16 cellular contexts compared by ENCODE assay signal in genomic region chr2:54964271-54964670, GRCh38.
DNase-seq lines count a peak whose midpoint lies in the region; ATAC-seq and TF ChIP-seq lines count a peak whose summit lies in the region.
"Had no signal": no experiment of that assay in that cellular context is flagged by ENCODE, and none has a peak within 500 bp of the region (broad histone marks: within the 10 kb centered on the region; RNA-seq: fewer than 3 reads in every experiment).

No MANE protein-coding gene starts in this region.

- H3K9me3 ChIP-seq in PC-3 (ENCODE audit: low read length) (no peaks in the 10 kb centered on the region), mammary epithelial cell (replicated peaks; ENCODE audit: insufficient read depth, low read length) (no peaks in the 10 kb centered on the region)

- peak; percentile 25 for DNase-seq in Daoy (ENCODE audit: low read depth)
- DNase-seq in PC-3: peak; percentile 40
- DNase-seq in mammary epithelial cell: peak; percentile 32
- no peak for DNase-seq in neural crest cell (ENCODE audit: low read depth, low spot score)
- DNase-seq in COLO668 (lab: John Stamatoyannopoulos, UW; ENCODE audit: unreplicated experiment): no peak
- DNase-seq in HT-29 (ENCODE audit: low spot score): no peak
- DNase-seq: activated CD4-positive, alpha-beta T cell treated with anti-CD3 and anti-CD28 coated beads, Interleukin-2, amount 10 ng/mL, durations not matched to agents 7 days and 5 days; activated effector memory CD4-positive, alpha-beta T cell treated with Interleukin-2 at 50 U/mL for 16 hours; mesendoderm; NCI-H1417 treated with DMSO at 0.1 percent for 48 hours; NCI-H526; nephron progenitor cell; SHP77; stimulated activated CD4-positive, alpha-beta T cell treated with anti-CD3 and anti-CD28 coated beads, Interleukin-2, amount 100 ng/mL, for 24 hours; stimulated activated naive CD4-positive, alpha-beta T cell had no signal

- peak overlapping the region; percentile 20 for H3K4me3 Mint-ChIP-seq in neural crest cell
- no peak overlapping the region for H3K4me3 Mint-ChIP-seq in activated T-helper 17 cell treated with anti-CD3 and anti-CD28 coated beads, Interleukin-2, amount 50 U/mL, for 72 hours
- H3K4me3 Mint-ChIP-seq: activated CD4-positive, alpha-beta T cell treated with anti-CD3 and anti-CD28 coated beads, Interleukin-2, amount 10 ng/mL, durations not matched to agents 7 days and 5 days; nephron progenitor cell had no signal

- no peaks in the 10 kb centered on the region for H3K9me2 ChIP-seq in PC-3 (replicated peaks; ENCODE audit: low read length)

- peaks cover 33% of the 10 kb centered on the region for H3K36me3 Mint-ChIP-seq in neural crest cell (ENCODE audit: low read depth)
- H3K36me3 Mint-ChIP-seq in activated T-helper 17 cell treated with anti-CD3 and anti-CD28 coated beads, Interleukin-2, amount 50 U/mL, for 72 hours (ENCODE audit: low read depth): peaks cover under 1% of the 10 kb centered on the region

- no peak for TF ChIP-seq CTCF in PC-3 (conservative IDR thresholded peaks at IDR 0.05; ENCODE audit: low read depth, low read length)
- TF ChIP-seq CTCF in mammary epithelial cell (conservative IDR thresholded peaks at IDR 0.05 in 1 of 2, IDR thresholded peaks at IDR 0.05 in 1 of 2; ENCODE audit: extremely low read depth in 1 of 2, insufficient read depth in 1 of 2, low read depth in 1 of 2, low read length in 2 of 2): no peak
- TF ChIP-seq CTCF in neural crest cell (conservative IDR thresholded peaks at IDR 0.05): no peak

- POLR2A ChIA-PET in PC-3 (lab: Charles Lee; ENCODE audit: unreplicated experiment): no interaction called here

- ATAC-seq in PC-3: peak; percentile 31; the same call in 1 of the 2 replicates
- ATAC-seq in activated T-helper 17 cell treated with anti-CD3 and anti-CD28 coated beads, Interleukin-2, amount 50 U/mL, for 72 hours (replicated peaks): no peak

- BruUV-seq in PC-3 (replicated peaks; lab: Mats Ljungman, UMichigan) (no TSS peak), mammary epithelial cell (replicated peaks; lab: Mats Ljungman, UMichigan) (no TSS peak)

- H2AFZ ChIP-seq in PC-3 (ENCODE audit: low read length) (no peak overlapping the region), mammary epithelial cell (ENCODE audit: low read depth, low read length) (no peak overlapping the region)

- H3K9ac ChIP-seq in PC-3 (ENCODE audit: low read length): no peak overlapping the region
- no peak overlapping the region for H3K9ac ChIP-seq in mammary epithelial cell (ENCODE audit: insufficient read depth, low read length)

- H3K4me1 Mint-ChIP-seq in neural crest cell: peaks cover 35% of the 10 kb centered on the region
- peaks cover 25% of the 10 kb centered on the region for H3K4me1 Mint-ChIP-seq in activated T-helper 17 cell treated with anti-CD3 and anti-CD28 coated beads, Interleukin-2, amount 50 U/mL, for 72 hours

- 54% methylated on average over 8 of the region's 8 CpGs for WGBS in mammary epithelial cell (ENCODE audit: low coverage, missing lambda C conversion rate)

- H3K27ac ChIP-seq in PC-3 (ENCODE audit: low read length): peak overlapping the region; percentile 24; the same call in 1 of the 2 replicates
- H3K27ac ChIP-seq in mammary epithelial cell (ENCODE audit: insufficient read depth, low read depth, low read length): no peak overlapping the region

- H3K36me3 ChIP-seq in PC-3 (ENCODE audit: low read depth, low read length) (peaks cover 9% of the 10 kb centered on the region; the same call in 1 of the 2 replicates), mammary epithelial cell (ENCODE audit: insufficient read depth, low read length) (peaks cover 5% of the 10 kb centered on the region)

- no peaks in the 10 kb centered on the region for H4K20me1 ChIP-seq in PC-3 (ENCODE audit: low read length)
- H4K20me1 ChIP-seq in mammary epithelial cell (ENCODE audit: insufficient read depth, low read length): no peaks in the 10 kb centered on the region

- intact Hi-C loops in PC-3 (cut with micrococcal nuclease) (no loop called here), mammary epithelial cell (cut with micrococcal nuclease) (no loop called here)

- H3K79me2 ChIP-seq in PC-3 (ENCODE audit: low read length) (no peaks in the 10 kb centered on the region), mammary epithelial cell (ENCODE audit: insufficient read depth, low read length) (peaks cover 9% of the 10 kb centered on the region)

- peaks cover 7% of the 10 kb centered on the region for H3K9me3 Mint-ChIP-seq in neural crest cell
- H3K9me3 Mint-ChIP-seq in activated T-helper 17 cell treated with anti-CD3 and anti-CD28 coated beads, Interleukin-2, amount 50 U/mL, for 72 hours: peaks cover 4% of the 10 kb centered on the region
- H3K9me3 Mint-ChIP-seq: nephron progenitor cell had no signal

- H3K27me3 Mint-ChIP-seq in neural crest cell (ENCODE audit: low read depth): no peaks in the 10 kb centered on the region
- no peaks in the 10 kb centered on the region for H3K27me3 Mint-ChIP-seq in activated T-helper 17 cell treated with anti-CD3 and anti-CD28 coated beads, Interleukin-2, amount 50 U/mL, for 72 hours
- H3K27me3 Mint-ChIP-seq: activated CD4-positive, alpha-beta T cell treated with anti-CD3 and anti-CD28 coated beads, Interleukin-2, amount 10 ng/mL, durations not matched to agents 7 days and 5 days had no signal

- dilution Hi-C loops in mammary epithelial cell (cut with HindIII; ENCODE audit: low sequenced_read_pairs): loop anchor here (5.0 kb wide), 1 partner anchor 72 kb away; no protein-coding TSS in a partner anchor

- in situ Hi-C loops in mammary epithelial cell (cut with MboI; ENCODE audit: low sequenced_read_pairs in 2 of 2): no loop called here

- H3K27ac Mint-ChIP-seq in neural crest cell (ENCODE audit: unreplicated experiment): no peak overlapping the region
- H3K27ac Mint-ChIP-seq in activated T-helper 17 cell treated with anti-CD3 and anti-CD28 coated beads, Interleukin-2, amount 50 U/mL, for 72 hours: no peak overlapping the region

- no peaks in the 10 kb centered on the region for H3F3A ChIP-seq in PC-3 (ENCODE audit: low read length, unreplicated experiment)

- H3K4me2 ChIP-seq in PC-3 (ENCODE audit: low read length) (no peak overlapping the region), mammary epithelial cell (ENCODE audit: insufficient read depth, low read depth, low read length) (no peak overlapping the region)

- CTCF ChIA-PET in PC-3 (lab: Charles Lee) (no interaction called here), mammary epithelial cell (lab: Charles Lee; ENCODE audit: low non-redundant PET) (no interaction called here)

- H3K27me3 ChIP-seq in PC-3 (ENCODE audit: low read length): no peaks in the 10 kb centered on the region
- no peaks in the 10 kb centered on the region for H3K27me3 ChIP-seq in mammary epithelial cell (ENCODE audit: insufficient read depth, low read length)

- peaks cover 15% of the 10 kb centered on the region for H3K4me1 ChIP-seq in PC-3 (ENCODE audit: insufficient read depth, low read length)
- H3K4me1 ChIP-seq in mammary epithelial cell (ENCODE audit: insufficient read depth, low read length): peaks cover 26% of the 10 kb centered on the region

- H3K4me3 ChIP-seq in PC-3 (ENCODE audit: low read length) (no peak overlapping the region), mammary epithelial cell (replicated peaks in 1 of 3; ENCODE audit: insufficient read depth in 1 of 3, low read depth in 2 of 3, low read length in 3 of 3) (no peak overlapping the region)

Comparison
In these comparisons a context has a peak if more than half of its experiments do, and no peak if none do; other contexts are left out.
1. DNase-seq: peak in Daoy (single experiment), PC-3 (single experiment) and mammary epithelial cell (single experiment); none in neural crest cell (single experiment), COLO668 (single experiment) and HT-29 (single experiment).